Comparison of ENCODE assay signal across 2 cellular contexts in the genomic region with DNA sequence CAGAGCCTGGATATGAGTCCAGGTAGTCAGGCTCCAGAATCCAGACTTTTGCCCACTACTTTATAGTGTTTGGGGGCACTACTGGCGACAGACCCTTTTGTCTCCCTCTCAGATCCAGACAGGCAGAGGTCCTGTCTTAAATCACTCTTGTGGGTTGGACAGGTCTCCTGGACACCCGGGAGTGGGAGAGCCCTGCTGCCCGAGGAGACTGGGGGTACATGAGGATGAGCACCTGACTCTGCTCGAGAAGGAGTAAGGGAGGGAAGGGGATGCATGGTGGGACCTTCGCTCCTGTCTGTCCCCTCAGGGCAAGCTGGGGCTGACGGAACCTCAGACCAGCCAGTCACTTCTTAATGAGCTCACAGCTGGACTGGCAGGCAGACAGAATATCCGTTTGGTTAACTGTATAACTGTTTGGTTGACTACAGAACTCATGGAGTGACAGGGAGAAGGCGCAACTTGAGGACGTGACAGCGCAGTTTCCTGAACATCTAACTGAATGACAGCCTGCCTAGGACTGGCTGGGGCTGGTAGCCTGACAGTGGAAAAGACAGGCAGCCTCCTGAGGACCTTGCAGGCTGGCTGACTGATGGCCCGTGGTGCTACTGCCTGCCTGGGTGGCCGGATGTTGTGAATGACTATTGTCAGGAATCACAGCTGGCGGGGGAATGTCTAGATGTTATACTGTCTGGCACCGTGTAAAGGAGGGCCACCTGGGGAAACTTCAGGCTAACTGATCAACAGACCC.
TF ChIP-seq lines count a peak whose summit lies in the region.

No MANE protein-coding gene starts in this region.

TF ChIP-seq in HepG2, 621 proteins besides CTCF, POLR2A, EP300 and RAD21:
- 0 out of 2 replicates have a peak, but pooled peaks have one; percentile 19 for TF ChIP-seq ZNF605 (CRISPR knock-in tag; IDR thresholded peaks at IDR 0.05)
- no peak for TF ChIP-seq ZNF292 (CRISPR knock-in tag; IDR thresholded peaks at IDR 0.05; ENCODE audit: borderline replicate concordance, low read depth)

TF ChIP-seq in WTC11, 78 proteins besides CTCF, POLR2A, EP300 and RAD21:
- no peak for TF ChIP-seq KAT7 (CRISPR knock-in tag; IDR thresholded peaks at IDR 0.05; ENCODE audit: borderline replicate concordance)
- TF ChIP-seq, protein P1, sequence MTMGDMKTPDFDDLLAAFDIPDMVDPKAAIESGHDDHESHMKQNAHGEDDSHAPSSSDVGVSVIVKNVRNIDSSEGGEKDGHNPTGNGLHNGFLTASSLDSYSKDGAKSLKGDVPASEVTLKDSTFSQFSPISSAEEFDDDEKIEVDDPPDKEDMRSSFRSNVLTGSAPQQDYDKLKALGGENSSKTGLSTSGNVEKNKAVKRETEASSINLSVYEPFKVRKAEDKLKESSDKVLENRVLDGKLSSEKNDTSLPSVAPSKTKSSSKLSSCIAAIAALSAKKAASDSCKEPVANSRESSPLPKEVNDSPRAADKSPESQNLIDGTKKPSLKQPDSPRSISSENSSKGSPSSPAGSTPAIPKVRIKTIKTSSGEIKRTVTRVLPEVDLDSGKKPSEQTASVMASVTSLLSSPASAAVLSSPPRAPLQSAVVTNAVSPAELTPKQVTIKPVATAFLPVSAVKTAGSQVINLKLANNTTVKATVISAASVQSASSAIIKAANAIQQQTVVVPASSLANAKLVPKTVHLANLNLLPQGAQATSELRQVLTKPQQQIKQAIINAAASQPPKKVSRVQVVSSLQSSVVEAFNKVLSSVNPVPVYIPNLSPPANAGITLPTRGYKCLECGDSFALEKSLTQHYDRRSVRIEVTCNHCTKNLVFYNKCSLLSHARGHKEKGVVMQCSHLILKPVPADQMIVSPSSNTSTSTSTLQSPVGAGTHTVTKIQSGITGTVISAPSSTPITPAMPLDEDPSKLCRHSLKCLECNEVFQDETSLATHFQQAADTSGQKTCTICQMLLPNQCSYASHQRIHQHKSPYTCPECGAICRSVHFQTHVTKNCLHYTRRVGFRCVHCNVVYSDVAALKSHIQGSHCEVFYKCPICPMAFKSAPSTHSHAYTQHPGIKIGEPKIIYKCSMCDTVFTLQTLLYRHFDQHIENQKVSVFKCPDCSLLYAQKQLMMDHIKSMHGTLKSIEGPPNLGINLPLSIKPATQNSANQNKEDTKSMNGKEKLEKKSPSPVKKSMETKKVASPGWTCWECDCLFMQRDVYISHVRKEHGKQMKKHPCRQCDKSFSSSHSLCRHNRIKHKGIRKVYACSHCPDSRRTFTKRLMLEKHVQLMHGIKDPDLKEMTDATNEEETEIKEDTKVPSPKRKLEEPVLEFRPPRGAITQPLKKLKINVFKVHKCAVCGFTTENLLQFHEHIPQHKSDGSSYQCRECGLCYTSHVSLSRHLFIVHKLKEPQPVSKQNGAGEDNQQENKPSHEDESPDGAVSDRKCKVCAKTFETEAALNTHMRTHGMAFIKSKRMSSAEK (CRISPR knock-in tag; IDR thresholded peaks at IDR 0.05; ENCODE audit: borderline replicate concordance) = no peak
- TF ChIP-seq, protein P2, sequence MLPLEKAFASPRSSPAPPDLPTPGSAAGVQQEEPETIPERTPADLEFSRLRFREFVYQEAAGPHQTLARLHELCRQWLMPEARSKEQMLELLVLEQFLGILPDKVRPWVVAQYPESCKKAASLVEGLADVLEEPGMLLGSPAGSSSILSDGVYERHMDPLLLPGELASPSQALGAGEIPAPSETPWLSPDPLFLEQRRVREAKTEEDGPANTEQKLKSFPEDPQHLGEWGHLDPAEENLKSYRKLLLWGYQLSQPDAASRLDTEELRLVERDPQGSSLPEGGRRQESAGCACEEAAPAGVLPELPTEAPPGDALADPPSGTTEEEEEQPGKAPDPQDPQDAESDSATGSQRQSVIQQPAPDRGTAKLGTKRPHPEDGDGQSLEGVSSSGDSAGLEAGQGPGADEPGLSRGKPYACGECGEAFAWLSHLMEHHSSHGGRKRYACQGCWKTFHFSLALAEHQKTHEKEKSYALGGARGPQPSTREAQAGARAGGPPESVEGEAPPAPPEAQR (CRISPR knock-in tag; IDR thresholded peaks at IDR 0.05) = no peak
- TF ChIP-seq, protein P3, sequence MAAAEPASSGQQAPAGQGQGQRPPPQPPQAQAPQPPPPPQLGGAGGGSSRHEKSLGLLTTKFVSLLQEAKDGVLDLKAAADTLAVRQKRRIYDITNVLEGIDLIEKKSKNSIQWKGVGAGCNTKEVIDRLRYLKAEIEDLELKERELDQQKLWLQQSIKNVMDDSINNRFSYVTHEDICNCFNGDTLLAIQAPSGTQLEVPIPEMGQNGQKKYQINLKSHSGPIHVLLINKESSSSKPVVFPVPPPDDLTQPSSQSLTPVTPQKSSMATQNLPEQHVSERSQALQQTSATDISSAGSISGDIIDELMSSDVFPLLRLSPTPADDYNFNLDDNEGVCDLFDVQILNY (CRISPR knock-in tag; IDR thresholded peaks at IDR 0.05) = no peak
